11 cellular contexts compared by ENCODE assay signal in the genomic region with DNA sequence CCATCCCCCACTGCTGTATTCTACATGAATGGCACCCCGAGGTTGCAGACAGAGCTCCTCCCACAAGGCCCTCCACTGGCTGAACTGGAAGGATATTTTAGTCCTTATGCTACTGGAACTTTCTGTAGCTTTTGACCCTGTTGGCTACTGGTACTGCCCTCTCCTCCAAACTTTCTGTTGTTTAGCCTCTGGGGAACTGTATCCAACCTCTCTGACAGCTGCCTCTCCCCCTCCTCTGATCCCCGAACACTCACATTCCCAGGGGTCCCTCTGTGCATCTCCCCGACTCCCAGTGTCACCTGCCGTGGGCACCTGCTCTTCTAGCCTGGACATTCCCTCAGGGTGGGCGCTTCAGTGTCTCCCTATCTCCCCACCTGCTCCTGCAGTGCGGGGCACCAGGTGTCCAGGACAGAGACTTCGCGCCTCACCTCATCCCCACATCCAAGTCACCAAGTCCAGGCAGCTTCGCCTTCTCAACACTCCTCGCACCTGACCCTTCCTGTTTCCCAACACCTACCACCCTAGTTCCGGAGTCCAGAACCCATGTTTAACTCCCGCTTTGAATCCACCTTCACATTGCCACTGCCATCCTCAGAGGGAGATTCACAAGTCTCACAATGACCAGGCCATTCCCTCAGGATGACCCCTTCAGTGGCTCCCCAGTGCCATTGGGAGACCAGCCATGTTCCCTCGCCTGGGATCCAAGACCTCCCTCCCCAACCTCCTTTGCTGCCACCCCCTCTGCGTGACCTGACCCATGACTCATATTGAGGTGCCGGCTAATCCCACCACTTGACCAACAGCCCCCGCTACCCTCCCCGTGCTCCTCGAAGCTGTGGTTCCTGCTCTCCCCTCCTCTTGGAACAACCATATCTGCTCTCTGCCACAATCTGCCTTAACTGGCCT. TPM values are rescaled to one million over a fixed set of nuclear protein-coding genes. Genes with fewer than 3 reads are reported as not detected.
DNase-seq lines count a peak whose midpoint lies in the region; ATAC-seq, FAIRE-seq and TF ChIP-seq lines count a peak whose summit lies in the region.
"Had no signal": no experiment of that assay in that cellular context is flagged by ENCODE, and none has a peak within 500 bp of the region (broad histone marks: within the 10 kb centered on the region; RNA-seq: fewer than 3 reads in every experiment).

No MANE protein-coding gene starts in this region.

- no peaks in the 10 kb centered on the region for H3K36me3 ChIP-seq in K562 (ENCODE audit: control insufficient read depth, insufficient read depth, low read length)
- H3K36me3 ChIP-seq in lower lobe of right lung: peaks cover 2% of the 10 kb centered on the region

- 0 out of 2 replicates have a peak overlapping the region, but pooled peaks have one; percentile 4 for H3K4me2 ChIP-seq in K562 (ENCODE audit: insufficient read depth, low read length)

- no peaks in the 10 kb centered on the region for H3K9me1 ChIP-seq in K562 (ENCODE audit: control insufficient read depth, insufficient read depth, low read length)

- no peak overlapping the region for H3K27ac ChIP-seq in K562 (ENCODE audit: extremely low read depth, low read depth, low read length)
- H3K27ac ChIP-seq in lower lobe of right lung: peak overlapping the region; percentile 38
- peak overlapping the region; percentile 63 for H3K27ac ChIP-seq in substantia nigra (ENCODE audit: low read depth, low read length, poor library complexity, severe bottlenecking)

- POLR2A ChIA-PET in K562 (lab: Yijun Ruan, JAX): interaction anchor here (0.8 to 1.0 kb wide), 2 partner anchors 15 to 89 kb away, joined by 3 to 6 read pairs; no protein-coding TSS in a partner anchor

- peaks cover 81% of the 10 kb centered on the region for H3K36me3 Mint-ChIP-seq in activated T-cell treated with anti-CD3 and anti-CD28 coated beads, Interleukin-2, amount 50 U/mL, for 24 hours (ENCODE audit: low read depth)

- intact Hi-C loops in K562 (cut with micrococcal nuclease) (no loop called here), lower lobe of right lung (cut with DNase I) (no loop called here)

- peaks cover 11% of the 10 kb centered on the region for H3K4me1 Mint-ChIP-seq in activated T-cell treated with anti-CD3 and anti-CD28 coated beads, Interleukin-2, amount 50 U/mL, for 24 hours (ENCODE audit: low read depth)

- no peak overlapping the region for H2AFZ ChIP-seq in K562 (ENCODE audit: low read depth, low read length)

- H3K4me3 ChIP-seq in K562 (no peak overlapping the region), lower lobe of right lung (no peak overlapping the region)

- H4K20me1 ChIP-seq in K562 (replicated peaks; ENCODE audit: control insufficient read depth, insufficient read depth, low read length): peaks cover 9% of the 10 kb centered on the region; the same call in 1 of the 2 replicates

- H3K27me3 Mint-ChIP-seq in activated T-cell treated with anti-CD3 and anti-CD28 coated beads, Interleukin-2, amount 50 U/mL, for 24 hours: no peaks in the 10 kb centered on the region

- TF ChIP-seq CTCF in K562 (IDR thresholded peaks at IDR 0.05 in 2 of 3, conservative IDR thresholded peaks at IDR 0.05 in 1 of 3; ENCODE audit: insufficient read depth in 2 of 3, low read depth in 1 of 3, low read length in 3 of 3): no peak
- no peak for TF ChIP-seq CTCF in lower lobe of right lung (IDR thresholded peaks at IDR 0.05)

- no peak for ATAC-seq in K562
- no peak for ATAC-seq in lower lobe of right lung

- H3K79me2 ChIP-seq in K562 (ENCODE audit: control insufficient read depth, insufficient read depth, low read length): no peaks in the 10 kb centered on the region

- CTCF ChIA-PET in K562 (lab: Yijun Ruan, JAX; ENCODE audit: low intra/inter-chr PET ratio): no interaction called here

- H3K9me3 Mint-ChIP-seq in activated T-cell treated with anti-CD3 and anti-CD28 coated beads, Interleukin-2, amount 50 U/mL, for 24 hours: peaks cover 3% of the 10 kb centered on the region

- in situ Hi-C loops in K562 (cut with MboI): loop anchor here (25.0 kb wide), 2 partner anchors 259 to 534 kb away; no protein-coding TSS in a partner anchor

- H3K9ac ChIP-seq in K562 (ENCODE audit: insufficient read depth in 1 of 2, low read depth in 2 of 2, low read length in 2 of 2): peak overlapping the region in 1 of 2 experiments; percentile 68; a peak in 2 of 4 replicates

- no peak for TF ChIP-seq EP300 in K562 (IDR thresholded peaks at IDR 0.05; ENCODE audit: low read length)

- H3K27ac Mint-ChIP-seq in activated T-cell treated with anti-CD3 and anti-CD28 coated beads, Interleukin-2, amount 50 U/mL, for 24 hours: peak overlapping the region; percentile 63

- TF ChIP-seq POLR2A in K562 (conservative IDR thresholded peaks at IDR 0.05): no peak

- no peak for TF ChIP-seq RAD21 in K562 (CRISPR knock-in tag; conservative IDR thresholded peaks at IDR 0.05 in 1 of 2, IDR thresholded peaks at IDR 0.05 in 1 of 2)

- no TSS peak for BruUV-seq in K562 (replicated peaks; lab: Mats Ljungman, UMichigan)

- no peak overlapping the region for H3K4me3 Mint-ChIP-seq in activated T-cell treated with anti-CD3 and anti-CD28 coated beads, Interleukin-2, amount 50 U/mL, for 24 hours

- 21% methylated on average over 17 of the region's 18 CpGs for WGBS in K562 (ENCODE audit: insufficient coverage, low coverage, missing lambda C conversion rate)

- H3K27me3 ChIP-seq in K562 (ENCODE audit: control insufficient read depth in 2 of 2, insufficient read depth in 2 of 2, low read length in 2 of 2): peaks cover 43 to 69% of the 10 kb centered on the region in 2 experiments
- H3K27me3 ChIP-seq in lower lobe of right lung (ENCODE audit: low read depth): no peaks in the 10 kb centered on the region

- no peaks in the 10 kb centered on the region for H3K9me3 ChIP-seq in K562 (replicated peaks; ENCODE audit: control insufficient read depth, insufficient read depth, low read depth, low read length)
- no peaks in the 10 kb centered on the region for H3K9me3 ChIP-seq in lower lobe of right lung

- no peak for FAIRE-seq in K562 (lab: Jason Lieb, UNC)
- FAIRE-seq: G401.6 had no signal

- peaks cover 5 to 20% of the 10 kb centered on the region in 2 experiments for H3K4me1 ChIP-seq in K562 (replicated peaks in 1 of 2; ENCODE audit: control insufficient read depth in 2 of 2, insufficient read depth in 2 of 2, low read length in 2 of 2)
- H3K4me1 ChIP-seq in lower lobe of right lung: no peaks in the 10 kb centered on the region

- DNase-seq in activated T-cell treated with anti-CD3 and anti-CD28 coated beads, Interleukin-2, amount 50 U/mL, for 24 hours: no peak
- DNase-seq in activated T-cell treated with anti-CD3 and anti-CD28 coated beads, Interleukin-2, amount 50 U/mL, for 1 hour: no peak
- no peak for DNase-seq in K562 (ENCODE audit: extremely low read depth in 1 of 4, low spot score in 3 of 4)
- peak; percentile 34 for DNase-seq in lower lobe of right lung
- DNase-seq in substantia nigra (lab: John Stamatoyannopoulos, UW): no peak
- no peak for DNase-seq in AG08396 (ENCODE audit: low spot score)
- no peak for DNase-seq in NCI-H82 treated with DMSO at 0.1 percent for 48 hours (lab: John Stamatoyannopoulos, UW; ENCODE audit: unreplicated experiment)
- DNase-seq in medulla oblongata (ENCODE audit: extremely low spot score): no peak
- DNase-seq: NCI-H1105, T1000 had no signal

TF ChIP-seq in K562, 482 proteins besides CTCF, POLR2A, EP300 and RAD21 (continues in another document):
- TF ChIP-seq KLF10 (CRISPR knock-in tag; IDR thresholded peaks at IDR 0.05) (no peak), ZNF124 (CRISPR knock-in tag; IDR thresholded peaks at IDR 0.05) (no peak), ZNF263 (CRISPR knock-in tag; IDR thresholded peaks at IDR 0.05; ENCODE audit: borderline replicate concordance) (peak; percentile 48; the same call in 1 of the 2 replicates), ZBTB7A (IDR thresholded peaks at IDR 0.05; ENCODE audit: borderline replicate concordance, control insufficient read depth, low read depth, low read length) (peak; percentile 22; the same call in 1 of the 2 replicates), BRCA1 (IDR thresholded peaks at IDR 0.05) (no peak), BRCA1 (CRISPR knock-in tag; IDR thresholded peaks at IDR 0.05) (no peak), EGR1 (conservative IDR thresholded peaks at IDR 0.05) (peak; percentile 60), ARID1B (IDR thresholded peaks at IDR 0.05) (peak; percentile 32; the same call in 1 of the 2 replicates), JUND (IDR thresholded peaks at IDR 0.05; ENCODE audit: borderline replicate concordance, low read depth, low read length) (peak; percentile 17; the same call in 1 of the 2 replicates), JUND (tag; IDR thresholded peaks at IDR 0.05; ENCODE audit: borderline replicate concordance, low read depth, low read length) (no peak)
- TF ChIP-seq, protein P1, sequence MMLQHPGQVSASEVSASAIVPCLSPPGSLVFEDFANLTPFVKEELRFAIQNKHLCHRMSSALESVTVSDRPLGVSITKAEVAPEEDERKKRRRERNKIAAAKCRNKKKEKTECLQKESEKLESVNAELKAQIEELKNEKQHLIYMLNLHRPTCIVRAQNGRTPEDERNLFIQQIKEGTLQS (IDR thresholded peaks at IDR 0.05): peak; percentile 25; the same call in 1 of the 2 replicates
- TF ChIP-seq, protein P1 (CRISPR knock-in tag; conservative IDR thresholded peaks at IDR 0.05): no peak

RNA-seq across cellular contexts. Expression of a gene that starts 34.2 kb away (rescaled TPM):
- 0.60 and 1.0 TPM in 2 replicates for total RNA-seq in K562 (2011; cell fraction: chromatin; rRNA removed; ENCODE audit: low replicate concordance)
- 0.26 and 0.33 TPM in 2 replicates for total RNA-seq in K562 (2011; cell fraction: nucleolus; rRNA removed)
- 0.44 and 1.4 TPM in 2 replicates for total RNA-seq in K562 (2011; cell fraction: nucleoplasm; rRNA removed)
- 0.29 TPM in 1 of 2 replicates, not detected in the other for total RNA-seq in K562 (2014; rRNA removed)
- total RNA-seq in K562 (2014; rRNA removed; fragmentation: Illumina TruSeq; extraction: Trizol): 0.11 TPM in 1 of 2 replicates, not detected in the other
- total RNA-seq in K562 (2015; rRNA removed; fragmentation: Illumina TruSeq; extraction: Trizol): 0.04 TPM in 1 of 2 replicates, not detected in the other
- 0.11 and 0.27 TPM in 2 replicates for total RNA-seq in K562 (2021)
- polyA plus RNA-seq in K562 (2011; rRNA removed): 0.03 and 0.32 TPM in 2 replicates
- 0.06 and 0.22 TPM in 2 replicates for polyA plus RNA-seq in K562 (2011; cell fraction: cytosol; rRNA removed)
- polyA plus RNA-seq in K562 (2011; cell fraction: nucleus; rRNA removed): 0.38 and 0.94 TPM in 2 replicates
- 0.36 and 0.76 TPM in 2 replicates for polyA plus RNA-seq in K562 (2012)
- polyA plus RNA-seq in K562 (2014; fragmentation: Illumina TruSeq; extraction: Trizol): 0.19 TPM in 1 of 2 replicates, not detected in the other
- polyA plus RNA-seq in K562 (2014; fragmentation: Nextera tagmentation; extraction: Ambion mirVana): under 1 TPM; 0.13 to 0.89 TPM
- polyA plus RNA-seq in K562 (2014; rRNA removed): 0.07 and 0.69 TPM in 2 replicates
- polyA minus RNA-seq in K562 (2011; rRNA and poly(A)+ RNA removed): 0.21 TPM in 1 of 2 replicates, not detected in the other
- not detected in 2 replicates for polyA minus RNA-seq in K562 (2011; cell fraction: cytosol; rRNA and poly(A)+ RNA removed)
- 0.11 and 0.13 TPM in 2 replicates for polyA minus RNA-seq in K562 (2011; cell fraction: nucleus; rRNA and poly(A)+ RNA removed)
- total RNA-seq in lower lobe of right lung: 12.4 TPM
